ENCODE assay signal across 8 cellular contexts in the genomic region with DNA sequence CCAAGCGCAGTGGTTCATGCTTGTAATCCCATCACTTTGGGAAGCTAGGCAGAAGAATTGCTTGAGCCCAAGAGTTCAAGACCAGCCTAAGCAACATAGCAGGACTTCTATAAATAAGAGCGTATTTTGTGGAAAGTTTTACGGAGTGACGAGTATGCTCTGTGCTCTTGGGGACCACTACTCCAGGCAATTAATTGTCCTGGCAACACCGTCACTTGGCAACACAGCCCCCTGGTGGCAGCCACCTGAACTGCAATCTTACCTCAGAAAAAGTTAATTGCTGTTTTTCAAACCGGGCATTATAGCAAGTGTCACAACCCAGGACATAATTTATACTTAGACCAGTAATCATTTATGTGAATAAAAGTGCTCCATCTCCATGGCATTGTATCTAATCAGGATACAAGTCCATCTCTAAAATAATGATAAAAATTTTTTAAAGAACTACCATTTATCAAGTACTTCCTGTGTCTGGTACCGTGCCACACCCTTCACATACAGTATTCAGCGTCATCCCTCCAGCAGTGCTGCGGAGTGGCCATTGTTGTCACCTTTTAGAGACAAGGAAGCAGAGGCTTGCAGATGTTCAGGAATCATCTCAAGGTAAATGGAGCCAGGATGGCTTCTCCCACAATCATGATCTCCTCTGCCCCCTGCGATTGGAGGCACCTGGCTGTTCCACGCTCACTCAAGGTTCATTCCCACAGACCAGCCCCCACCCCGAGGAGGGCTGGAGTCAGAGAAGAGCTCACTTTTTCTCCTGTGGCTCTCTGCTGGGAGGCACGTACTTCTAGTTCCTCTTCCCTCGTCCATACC. TPM values are rescaled to one million over a fixed set of nuclear protein-coding genes. Genes with fewer than 3 reads are reported as not detected.
DNase-seq lines count a peak whose midpoint lies in the region; ATAC-seq and TF ChIP-seq lines count a peak whose summit lies in the region.

No MANE protein-coding gene starts in this region.

- H3K27me3 Mint-ChIP-seq in activated T-cell treated with anti-CD3 and anti-CD28 coated beads, Interleukin-2, amount 50 U/mL, for 72 hours (ENCODE audit: low read depth) = peaks cover 33% of the 10 kb centered on the region

- POLR2A ChIA-PET in OCI-LY7 (lab: Charles Lee) = no interaction called here

- no peak overlapping the region for H3K4me3 ChIP-seq in OCI-LY7 (ENCODE audit: low read depth, low read length, poor library complexity, severe bottlenecking)
- H3K4me3 ChIP-seq in parathyroid adenoma (ENCODE audit: low read depth, low read length) = no peak overlapping the region
- no peak overlapping the region for H3K4me3 ChIP-seq in aorta (ENCODE audit: low read length in 2 of 2)

- H3K36me3 ChIP-seq in OCI-LY7 (ENCODE audit: insufficient read depth, low read length) = no peaks in the 10 kb centered on the region
- H3K36me3 ChIP-seq in parathyroid adenoma (ENCODE audit: control insufficient read depth, insufficient read depth, low read length) = no peaks in the 10 kb centered on the region
- H3K36me3 ChIP-seq in aorta (ENCODE audit: control insufficient read depth in 1 of 2, insufficient read depth in 2 of 2, low read length in 1 of 2) = no peaks in the 10 kb centered on the region

- no peak overlapping the region for H3K4me3 Mint-ChIP-seq in activated T-cell treated with anti-CD3 and anti-CD28 coated beads, Interleukin-2, amount 50 U/mL, for 72 hours

- H3K9me3 ChIP-seq in OCI-LY7 (ENCODE audit: low read length) (no peaks in the 10 kb centered on the region), parathyroid adenoma (ENCODE audit: control insufficient read depth, low read length) (no peaks in the 10 kb centered on the region), aorta (ENCODE audit: control insufficient read depth, low read length) (no peaks in the 10 kb centered on the region)

- 47 to 48% methylated on average over 14 of the region's 14 CpGs for WGBS in aorta, 2 donors

- no peak overlapping the region for H3K9ac ChIP-seq in parathyroid adenoma

- H3K27me3 ChIP-seq in parathyroid adenoma (ENCODE audit: control insufficient read depth, insufficient read depth, low read length) (no peaks in the 10 kb centered on the region), aorta (ENCODE audit: control insufficient read depth in 1 of 2, insufficient read depth in 2 of 2, low read length in 1 of 2) (no peaks in the 10 kb centered on the region)

- H4K20me1 ChIP-seq in OCI-LY7 (ENCODE audit: insufficient read depth, low read length) = no peaks in the 10 kb centered on the region

- no peak overlapping the region for H3K4me2 ChIP-seq in OCI-LY7 (ENCODE audit: low read length)
- H3K4me2 ChIP-seq in parathyroid adenoma (ENCODE audit: low read length) = no peak overlapping the region

- CTCF ChIA-PET in OCI-LY7 (lab: Charles Lee; ENCODE audit: unreplicated experiment) = interaction anchor here (0.6 kb wide), 1 partner anchor 70 kb away, joined by 3 read pairs; no protein-coding TSS in a partner anchor

- H3K36me3 Mint-ChIP-seq in activated T-cell treated with anti-CD3 and anti-CD28 coated beads, Interleukin-2, amount 50 U/mL, for 72 hours (ENCODE audit: insufficient read depth in 2 of 2) = no peaks in the 10 kb centered on the region

- H3K27ac ChIP-seq in OCI-LY7 (ENCODE audit: low read depth, low read length, poor library complexity, severe bottlenecking) = no peak overlapping the region
- H3K27ac ChIP-seq in parathyroid adenoma = no peak overlapping the region
- no peak overlapping the region for H3K27ac ChIP-seq in aorta (ENCODE audit: low read depth in 1 of 2, low read length in 2 of 2)

- intact Hi-C loops in OCI-LY7 (cut with micrococcal nuclease; ENCODE audit: unreplicated experiment) (loop anchor here (1.0 kb wide), 1 partner anchor 71 kb away; no protein-coding TSS in a partner anchor), aorta (cut with DNase I) (loop anchor here (10.0 kb wide), 2 partner anchors 135 to 165 kb away; a partner anchor contains a TSS)

- peaks cover 14% of the 10 kb centered on the region for H3K4me1 Mint-ChIP-seq in activated T-cell treated with anti-CD3 and anti-CD28 coated beads, Interleukin-2, amount 50 U/mL, for 72 hours (ENCODE audit: low read depth)

- H3K79me2 ChIP-seq in OCI-LY7 (ENCODE audit: insufficient read depth, low read depth, low read length) (no peaks in the 10 kb centered on the region), parathyroid adenoma (no peaks in the 10 kb centered on the region)

- H3K27ac Mint-ChIP-seq in activated T-cell treated with anti-CD3 and anti-CD28 coated beads, Interleukin-2, amount 50 U/mL, for 72 hours = no peak overlapping the region

- H3K9me2 ChIP-seq in OCI-LY7 (ENCODE audit: insufficient read depth, low read length) = no peaks in the 10 kb centered on the region

- peak overlapping the region; percentile 38; the same call in 1 of the 2 replicates for H2AFZ ChIP-seq in OCI-LY7 (ENCODE audit: low read length)
- no peak overlapping the region for H2AFZ ChIP-seq in parathyroid adenoma

- DNase-seq in Ammon's horn (ENCODE audit: low spot score) = peak; percentile 35
- DNase-seq in HCEC 1CT = peak; percentile 14
- DNase-seq in OCI-LY7 (ENCODE audit: low spot score) = peak; percentile 70
- DNase-seq in activated T-cell treated with anti-CD3 and anti-CD28 coated beads, Interleukin-2, amount 50 U/mL, for 72 hours = peak; percentile 59 to 77
- peak; percentile 23 for DNase-seq in foreskin melanocyte
- peak in 1 of 2 donors; percentile 83 for DNase-seq in aorta

- no TSS peak for BruUV-seq in OCI-LY7 (replicated peaks; lab: Mats Ljungman, UMichigan)

- H3K9me3 Mint-ChIP-seq in activated T-cell treated with anti-CD3 and anti-CD28 coated beads, Interleukin-2, amount 50 U/mL, for 72 hours = no peaks in the 10 kb centered on the region

- TF ChIP-seq CTCF in OCI-LY7 (conservative IDR thresholded peaks at IDR 0.05; ENCODE audit: low read length) = peak; percentile 98
- peak; percentile 80 for TF ChIP-seq CTCF in parathyroid adenoma (IDR thresholded peaks at IDR 0.05)

- ATAC-seq in activated T-cell treated with anti-CD3 and anti-CD28 coated beads, Interleukin-2, amount 50 U/mL, for 72 hours (replicated peaks in 1 of 2) = no peak
- ATAC-seq in aorta (ENCODE audit: low FRiP score) (peak; percentile 49), HG03442 (IDR thresholded peaks at IDR 0.05; ENCODE audit: unreplicated experiment) (no peak)

- H3K4me1 ChIP-seq in OCI-LY7 (ENCODE audit: insufficient read depth, low read length, poor library complexity, severe bottlenecking) (peaks cover 5% of the 10 kb centered on the region), parathyroid adenoma (no peaks in the 10 kb centered on the region), aorta (ENCODE audit: control insufficient read depth in 1 of 2, insufficient read depth in 2 of 2, low read length in 2 of 2) (no peaks in the 10 kb centered on the region)

RNA-seq across cellular contexts. Expression of a gene that starts 34.5 kb away (rescaled TPM):
- not detected in 2 replicates for total RNA-seq in OCI-LY7 (2014; rRNA removed; shearing (Covaris generic))
- total RNA-seq in OCI-LY7 (2022) (not detected in 2 replicates), aorta (not detected)
- not detected for total RNA-seq in activated T-cell treated with anti-CD3 and anti-CD28 coated beads, Interleukin-2, amount 50 U/mL, for 72 hours
- not detected for polyA plus RNA-seq in aorta

RNA-seq across cellular contexts. Expression of a gene that starts 39.0 kb away (rescaled TPM):
- not detected in 2 replicates for total RNA-seq in OCI-LY7 (2014; rRNA removed; shearing (Covaris generic))
- total RNA-seq in OCI-LY7 (2022) (not detected in 2 replicates), aorta (not detected)
- total RNA-seq in activated T-cell treated with anti-CD3 and anti-CD28 coated beads, Interleukin-2, amount 50 U/mL, for 72 hours = not detected
- not detected for polyA plus RNA-seq in aorta
